Comparison of ENCODE assay signal across 16 cellular contexts in the genomic region with DNA sequence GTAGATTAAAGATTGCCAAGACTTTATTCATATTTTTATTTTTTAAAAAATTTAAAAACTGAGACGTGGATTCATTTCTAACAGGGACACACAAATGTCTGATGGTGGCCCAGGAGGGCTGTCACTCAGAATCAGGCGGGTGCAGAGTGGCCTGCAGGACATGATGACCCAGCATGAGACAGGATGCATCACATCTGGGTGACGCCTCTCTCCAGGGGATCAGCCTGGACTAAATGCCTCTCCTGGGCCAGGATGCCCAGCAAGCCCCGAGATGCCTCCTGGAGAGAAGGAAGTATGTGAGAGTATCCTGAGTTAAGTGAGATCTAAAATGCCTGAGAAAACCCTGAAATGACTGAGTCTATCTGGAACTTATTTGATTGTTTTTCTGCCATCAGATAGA. TPM values are rescaled to one million over a fixed set of nuclear protein-coding genes. Genes with fewer than 3 reads are reported as not detected.
DNase-seq lines count a peak whose midpoint lies in the region; ATAC-seq and TF ChIP-seq lines count a peak whose summit lies in the region.
"Had no signal": no experiment of that assay in that cellular context is flagged by ENCODE, and none has a peak within 500 bp of the region (broad histone marks: within the 10 kb centered on the region; RNA-seq: fewer than 3 reads in every experiment).

No MANE protein-coding gene starts in this region.

- no peaks in the 10 kb centered on the region for H3K27me3 ChIP-seq in Karpas-422 (ENCODE audit: low read length)
- H3K27me3 ChIP-seq in osteoblast (ENCODE audit: insufficient read depth, low read length) = no peaks in the 10 kb centered on the region
- no peaks in the 10 kb centered on the region for H3K27me3 ChIP-seq in gastroesophageal sphincter
- H3K27me3 ChIP-seq: BE2C had no signal

- H3K4me1 Mint-ChIP-seq in chondrocyte (ENCODE audit: low read depth) = peaks cover 11% of the 10 kb centered on the region

- H3K27ac Mint-ChIP-seq in chondrocyte (ENCODE audit: unreplicated experiment) = peak overlapping the region; percentile 45
- H3K27ac Mint-ChIP-seq: CD4-positive, alpha-beta memory T cell had no signal

- H4K20me1 ChIP-seq in Karpas-422 (ENCODE audit: insufficient read depth, low read depth, low read length) = no peaks in the 10 kb centered on the region
- H4K20me1 ChIP-seq in osteoblast (ENCODE audit: insufficient read depth, low read length) = no peaks in the 10 kb centered on the region

- H3K27me3 Mint-ChIP-seq in chondrocyte (ENCODE audit: low read depth) = no peaks in the 10 kb centered on the region
- H3K27me3 Mint-ChIP-seq: CD4-positive, alpha-beta memory T cell had no signal

- TF ChIP-seq CTCF in chondrocyte (IDR thresholded peaks at IDR 0.05) = no peak
- TF ChIP-seq CTCF in osteoblast (IDR thresholded peaks at IDR 0.05; ENCODE audit: extremely low read depth, low read depth, low read length) = no peak
- no peak for TF ChIP-seq CTCF in gastroesophageal sphincter (IDR thresholded peaks at IDR 0.05)

- DNase-seq in AG08395 (ENCODE audit: low spot score) = peak; percentile 32
- DNase-seq in Karpas-422 = no peak
- no peak for DNase-seq in chondrocyte (ENCODE audit: low spot score)
- DNase-seq in osteoblast (ENCODE audit: insufficient read length, low spot score, missing footprints) = peak; percentile 54
- DNase-seq in DMS153 (lab: John Stamatoyannopoulos, UW) = no peak
- DNase-seq: 8988T; ACHN; BE2C; CD4-positive, alpha-beta memory T cell; DND-41; GF-D8; H7 had no signal

- no peaks in the 10 kb centered on the region for H3K79me2 ChIP-seq in Karpas-422 (ENCODE audit: low read length)
- H3K79me2 ChIP-seq in osteoblast (ENCODE audit: insufficient read depth, low read length) = no peaks in the 10 kb centered on the region

- no peak for TF ChIP-seq POLR2A in gastroesophageal sphincter (IDR thresholded peaks at IDR 0.05)

- no peak overlapping the region for H2AFZ ChIP-seq in Karpas-422 (ENCODE audit: low read length)
- no peak overlapping the region for H2AFZ ChIP-seq in osteoblast (ENCODE audit: low read length)

- H3K27ac ChIP-seq in Karpas-422 (ENCODE audit: low read length) = peak overlapping the region; percentile 95
- no peak overlapping the region for H3K27ac ChIP-seq in osteoblast (ENCODE audit: low read depth, low read length)
- no peak overlapping the region for H3K27ac ChIP-seq in gastroesophageal sphincter
- H3K27ac ChIP-seq: C4-2B had no signal

- TF ChIP-seq EP300 in gastroesophageal sphincter (IDR thresholded peaks at IDR 0.05) = no peak

- no peak overlapping the region for H3K4me3 Mint-ChIP-seq in chondrocyte (ENCODE audit: unreplicated experiment)
- H3K4me3 Mint-ChIP-seq: CD4-positive, alpha-beta memory T cell had no signal

- ATAC-seq in gastroesophageal sphincter (no peak), GM19467 (IDR thresholded peaks at IDR 0.05; ENCODE audit: unreplicated experiment) (no peak)
- ATAC-seq: K562 had no signal

- H3K9me3 ChIP-seq in Karpas-422 (ENCODE audit: low read length) (peaks cover 11% of the 10 kb centered on the region), osteoblast (ENCODE audit: low read depth, low read length) (peaks cover 2% of the 10 kb centered on the region), gastroesophageal sphincter (peaks cover 0 to 10% (median 0%) of the 10 kb centered on the region in 3 donors)
- H3K9me3 ChIP-seq: BE2C had no signal

- no peak overlapping the region for H3K4me3 ChIP-seq in Karpas-422 (ENCODE audit: low read length)
- H3K4me3 ChIP-seq in osteoblast (ENCODE audit: insufficient read depth, low read length) = no peak overlapping the region
- H3K4me3 ChIP-seq in gastroesophageal sphincter = no peak overlapping the region
- H3K4me3 ChIP-seq: K562 had no signal

- H3K9me3 Mint-ChIP-seq in chondrocyte (ENCODE audit: low read depth) = peaks cover 9% of the 10 kb centered on the region

- peaks cover 12% of the 10 kb centered on the region for H3K36me3 ChIP-seq in Karpas-422 (ENCODE audit: insufficient read depth, low read length)
- no peaks in the 10 kb centered on the region for H3K36me3 ChIP-seq in osteoblast (ENCODE audit: insufficient read depth, low read length)
- no peaks in the 10 kb centered on the region for H3K36me3 ChIP-seq in gastroesophageal sphincter
- H3K36me3 ChIP-seq: BE2C had no signal

- peaks cover 71% of the 10 kb centered on the region for H3K4me1 ChIP-seq in Karpas-422 (ENCODE audit: low read length)
- peaks cover 8% of the 10 kb centered on the region for H3K4me1 ChIP-seq in osteoblast (ENCODE audit: insufficient read depth, low read length)
- no peaks in the 10 kb centered on the region for H3K4me1 ChIP-seq in gastroesophageal sphincter
- H3K4me1 ChIP-seq: BE2C had no signal

- H3K9ac ChIP-seq in Karpas-422 (ENCODE audit: low read length) = no peak overlapping the region

- WGBS in gastroesophageal sphincter (ENCODE audit: low coverage in 1 of 2), 2 donors = 90 to 93% methylated on average over 2 to 4 of the region's 4 CpGs

- no peak overlapping the region for H3K4me2 ChIP-seq in Karpas-422 (ENCODE audit: low read depth, low read length, poor library complexity, severe bottlenecking)
- H3K4me2 ChIP-seq in osteoblast (ENCODE audit: insufficient read depth, low read length) = no peak overlapping the region

- H3K9me2 ChIP-seq in Karpas-422 (replicated peaks; ENCODE audit: insufficient read depth, low read length) = no peaks in the 10 kb centered on the region

- peaks cover 8% of the 10 kb centered on the region for H3K36me3 Mint-ChIP-seq in chondrocyte (ENCODE audit: low read depth)

RNA-seq across cellular contexts. Expression of gene MTURN, which starts 16.9 kb away (rescaled TPM):
- total RNA-seq in Karpas-422 (2014; rRNA removed; shearing (Covaris generic); ENCODE audit: low replicate concordance) = 80.2 and 89.4 TPM in 2 replicates
- 14.9 to 19.8 TPM (median 15.7 TPM) in 3 replicates for total RNA-seq in chondrocyte
- 31.1 and 32.1 TPM in 2 replicates for total RNA-seq in osteoblast
- total RNA-seq in gastroesophageal sphincter = 100 to 1,000 TPM; 196 to 252 (median 225) TPM

Comparison
In these comparisons a context has a peak if more than half of its experiments do, and no peak if none do; other contexts are left out.
1. DNase-seq: peak in AG08395 (single experiment) and osteoblast (single experiment); none in Karpas-422 (single experiment), chondrocyte (single experiment) and DMS153 (single experiment).